Comparison of ENCODE assay signal across 23 cellular contexts in the genomic region with DNA sequence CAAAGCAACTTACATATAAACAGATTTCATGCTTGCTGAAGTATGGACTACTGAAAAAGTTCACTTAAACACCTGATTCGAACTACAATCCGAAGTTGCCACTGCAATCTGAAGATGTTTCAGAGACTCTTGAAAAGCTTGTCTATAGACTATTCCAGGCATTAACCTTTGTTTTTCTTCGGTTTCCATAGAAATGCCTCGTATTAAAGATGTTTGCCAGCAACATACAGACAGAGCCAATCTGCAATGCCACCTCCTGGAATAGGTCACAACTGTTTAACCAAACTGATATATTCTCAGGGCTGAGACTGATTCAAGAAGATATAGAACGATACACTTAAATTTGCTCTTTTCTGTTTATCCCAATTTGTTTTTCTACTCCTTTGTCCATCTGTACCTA. TPM values are rescaled to one million over a fixed set of nuclear protein-coding genes. Genes with fewer than 3 reads are reported as not detected.
DNase-seq lines count a peak whose midpoint lies in the region; ATAC-seq, FAIRE-seq and TF ChIP-seq lines count a peak whose summit lies in the region.
"Had no signal": no experiment of that assay in that cellular context is flagged by ENCODE, and none has a peak within 500 bp of the region (broad histone marks: within the 10 kb centered on the region; RNA-seq: fewer than 3 reads in every experiment).

No MANE protein-coding gene starts in this region.

- FAIRE-seq in TTC549 (lab: Jason Lieb, UNC) = peak; percentile 48

- RAD21 ChIA-PET in HCT116 (lab: Charles Lee; ENCODE audit: low non-redundant PET in 1 of 2, low total read pairs in 2 of 2, uncharacterized antibody in 2 of 2, unreplicated experiment in 2 of 2) = no interaction called here

- POLR2A ChIA-PET in HCT116 (lab: Charles Lee) = no interaction called here

- H3K9ac ChIP-seq in HCT116 (ENCODE audit: low read length) = no peak overlapping the region
- H3K9ac ChIP-seq: parathyroid adenoma had no signal

- H3K4me3 ChIP-seq in AG09309 (ENCODE audit: control insufficient read depth, low read depth, low read length) (no peak overlapping the region), HCT116 (replicated peaks in 1 of 2; ENCODE audit: low read depth in 1 of 2, low read length in 2 of 2) (no peak overlapping the region), hepatocyte (no peak overlapping the region)
- H3K4me3 ChIP-seq: esophagus muscularis mucosa, Peyer's patch, sigmoid colon, SK-N-MC, testis had no signal

- H3K27ac ChIP-seq in HCT116 (ENCODE audit: low read depth, low read length) = no peak overlapping the region
- H3K27ac ChIP-seq in hepatocyte = no peak overlapping the region
- H3K27ac ChIP-seq: esophagus muscularis mucosa, parathyroid adenoma, Peyer's patch, sigmoid colon, SK-N-MC, testis had no signal

- TF ChIP-seq RAD21 in HCT116 (IDR thresholded peaks at IDR 0.05; ENCODE audit: low read depth) = peak; percentile 29; the same call in 1 of the 2 replicates

- intact Hi-C loops in HCT116 (cut with micrococcal nuclease) = no loop called here

- H3K9me2 ChIP-seq in HCT116 (ENCODE audit: insufficient read depth) = no peaks in the 10 kb centered on the region
- no peaks in the 10 kb centered on the region for H3K9me2 ChIP-seq in hepatocyte (replicated peaks; ENCODE audit: insufficient read depth)

- DNase-seq in AG09309 (ENCODE audit: low read depth) (no peak), HCT116 (ENCODE audit: low read depth, low spot score) (no peak), hepatocyte (ENCODE audit: low spot score) (no peak), NCI-H1048 (lab: John Stamatoyannopoulos, UW) (no peak), NCI-H524 treated with DMSO at 0.1 percent for 48 hours (lab: John Stamatoyannopoulos, UW) (no peak)
- DNase-seq in effector CD4-positive, alpha-beta T cell = no peak
- DNase-seq: activated CD4-positive, alpha-beta T cell treated with anti-CD3 and anti-CD28 coated beads for 1 hour; activated naive CD4-positive, alpha-beta T cell treated with anti-CD3 and anti-CD28 coated beads for 36 hours; activated T-cell treated with anti-CD3 and anti-CD28 coated beads, Interleukin-2, amount 50 U/mL, for 4 hours; central memory CD4-positive, alpha-beta T cell; DMS79; left colon; naive thymus-derived CD8-positive, alpha-beta T cell; NCI-H1436; Peyer's patch; sigmoid colon; testis had no signal

- H3K9me3 ChIP-seq in HCT116 (ENCODE audit: control insufficient read depth in 1 of 2, insufficient read depth in 1 of 2, low read depth in 1 of 2, low read length in 2 of 2) (no peaks in the 10 kb centered on the region), hepatocyte (ENCODE audit: low read depth) (no peaks in the 10 kb centered on the region)
- H3K9me3 ChIP-seq: esophagus muscularis mucosa, Peyer's patch, sigmoid colon, testis had no signal

- no TSS peak for BruUV-seq in HCT116 (replicated peaks; lab: Mats Ljungman, UMichigan)

- no peak for ATAC-seq in HCT116
- ATAC-seq in HG03175 (IDR thresholded peaks at IDR 0.05; ENCODE audit: unreplicated experiment) = no peak
- ATAC-seq: activated T-cell treated with anti-CD3 and anti-CD28 coated beads, Interleukin-2, amount 50 U/mL, for 4 hours; left colon; naive thymus-derived CD8-positive, alpha-beta T cell; stimulated activated memory B cell treated with anti-CD40 and anti-IgM and Interleukin-4, amounts not matched to agents 10 μg/mL and 1 μg/mL and 100 μg/mL, for 72 hours had no signal

- CTCF ChIA-PET in HCT116 (lab: Charles Lee) = no interaction called here

- no peak for TF ChIP-seq POLR2A in HCT116 (IDR thresholded peaks at IDR 0.05; ENCODE audit: borderline replicate concordance, extremely low read depth, insufficient read depth, insufficient read length)

- 34% methylated on average over 5 of the region's 5 CpGs for WGBS in hepatocyte (ENCODE audit: low lambda C conversion rate, missing lambda C conversion rate)

- H3K27me3 ChIP-seq in HCT116 (ENCODE audit: insufficient read depth, low read length) (no peaks in the 10 kb centered on the region), hepatocyte (no peaks in the 10 kb centered on the region)
- H3K27me3 ChIP-seq: Peyer's patch, testis had no signal

- TF ChIP-seq CTCF in AG09309 (IDR thresholded peaks at IDR 0.05; ENCODE audit: control insufficient read depth, insufficient read depth, low read depth, low read length, missing control alignments) (peak; percentile 3), HCT116 (IDR thresholded peaks at IDR 0.05 in 2 of 3, conservative IDR thresholded peaks at IDR 0.05 in 1 of 3; ENCODE audit: borderline replicate concordance in 1 of 3, insufficient read depth in 1 of 3, low read depth in 2 of 3, low read length in 2 of 3) (peak in 1 of 3 experiments; percentile 6; a peak in 1 of 6 replicates), hepatocyte (IDR thresholded peaks at IDR 0.05; ENCODE audit: poor library complexity) (peak; percentile 3)

- H3K4me1 ChIP-seq in HCT116 (ENCODE audit: control insufficient read depth in 1 of 2, insufficient read depth in 2 of 2, low read length in 2 of 2) = no peaks in the 10 kb centered on the region
- no peaks in the 10 kb centered on the region for H3K4me1 ChIP-seq in hepatocyte (ENCODE audit: insufficient read depth)
- H3K4me1 ChIP-seq: esophagus muscularis mucosa, parathyroid adenoma, Peyer's patch, sigmoid colon, testis had no signal

- H3K36me3 ChIP-seq in HCT116 (ENCODE audit: control insufficient read depth in 1 of 2, insufficient read depth in 2 of 2, low read length in 2 of 2) = no peaks in the 10 kb centered on the region
- no peaks in the 10 kb centered on the region for H3K36me3 ChIP-seq in hepatocyte (replicated peaks; ENCODE audit: insufficient read depth, low read depth)
- H3K36me3 ChIP-seq: esophagus muscularis mucosa, Peyer's patch, sigmoid colon had no signal

- H4K20me1 ChIP-seq in HCT116 (ENCODE audit: insufficient read depth) = no peaks in the 10 kb centered on the region
- H4K20me1 ChIP-seq in hepatocyte (ENCODE audit: insufficient read depth, poor library complexity, severe bottlenecking) = no peaks in the 10 kb centered on the region

- H3K4me2 ChIP-seq in HCT116 (ENCODE audit: low read length) (no peak overlapping the region), hepatocyte (no peak overlapping the region)

- H2AFZ ChIP-seq in HCT116 (ENCODE audit: low read depth, low read length, poor library complexity, severe bottlenecking) (no peak overlapping the region), hepatocyte (no peak overlapping the region)
- H2AFZ ChIP-seq: parathyroid adenoma had no signal

- H3K79me2 ChIP-seq in HCT116 (ENCODE audit: insufficient read depth, low read length) = no peaks in the 10 kb centered on the region
- H3K79me2 ChIP-seq in hepatocyte = no peaks in the 10 kb centered on the region
- H3K79me2 ChIP-seq: parathyroid adenoma had no signal

TF ChIP-seq in HCT116, 20 proteins besides CTCF, POLR2A, EP300 and RAD21:
- no peak for TF ChIP-seq YY1 (IDR thresholded peaks at IDR 0.05; ENCODE audit: extremely low read depth, insufficient replicate concordance, low read depth, low read length)
- TF ChIP-seq CBX3 (IDR thresholded peaks at IDR 0.05; ENCODE audit: low read depth) = no peak
- TF ChIP-seq, protein P1, sequence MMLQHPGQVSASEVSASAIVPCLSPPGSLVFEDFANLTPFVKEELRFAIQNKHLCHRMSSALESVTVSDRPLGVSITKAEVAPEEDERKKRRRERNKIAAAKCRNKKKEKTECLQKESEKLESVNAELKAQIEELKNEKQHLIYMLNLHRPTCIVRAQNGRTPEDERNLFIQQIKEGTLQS (IDR thresholded peaks at IDR 0.05) = no peak
- TF ChIP-seq EGR1 (IDR thresholded peaks at IDR 0.05; ENCODE audit: low read depth) = no peak
- TF ChIP-seq EZH2phosphoT487 (IDR thresholded peaks at IDR 0.05; ENCODE audit: borderline replicate concordance) = no peak
- no peak for TF ChIP-seq TCF7L2 (IDR thresholded peaks at IDR 0.05; ENCODE audit: borderline replicate concordance, extremely low read depth, insufficient read depth, insufficient read length)
- no peak for TF ChIP-seq ZBTB33 (IDR thresholded peaks at IDR 0.05; ENCODE audit: extremely low read depth, insufficient replicate concordance, low read length)
- no peak for TF ChIP-seq FOSL1 (IDR thresholded peaks at IDR 0.05; ENCODE audit: low read depth)
- TF ChIP-seq SIN3A (IDR thresholded peaks at IDR 0.05; ENCODE audit: low read depth) = no peak
- no peak for TF ChIP-seq ZNF274 (IDR thresholded peaks at IDR 0.05; ENCODE audit: low read depth, low read length)
- TF ChIP-seq SRF (IDR thresholded peaks at IDR 0.05; ENCODE audit: low read depth) = no peak
- TF ChIP-seq EZH2 (IDR thresholded peaks at IDR 0.05) = no peak
- TF ChIP-seq ZFX (IDR thresholded peaks at IDR 0.05) = no peak

RNA-seq across cellular contexts. Expression of gene DMRTB1, which starts 28.9 kb away (rescaled TPM):
- not detected for total RNA-seq in HCT116 (2021; ENCODE audit: unreplicated experiment)
- polyA plus RNA-seq in HCT116 (2012) = not detected in 2 replicates
- not detected in 2 replicates for total RNA-seq in hepatocyte
- polyA plus RNA-seq in hepatocyte = not detected in 2 replicates
- total RNA-seq: activated naive CD4-positive, alpha-beta T cell treated with anti-CD3 and anti-CD28 coated beads for 36 hours; activated T-cell treated with anti-CD3 and anti-CD28 coated beads, Interleukin-2, amount 50 U/mL, for 4 hours; esophagus muscularis mucosa; left colon; naive thymus-derived CD8-positive, alpha-beta T cell; Peyer's patch; sigmoid colon had no signal
- polyA plus RNA-seq: naive thymus-derived CD8-positive, alpha-beta T cell; sigmoid colon had no signal
